8 cellular contexts compared by ENCODE assay signal in the genomic region with DNA sequence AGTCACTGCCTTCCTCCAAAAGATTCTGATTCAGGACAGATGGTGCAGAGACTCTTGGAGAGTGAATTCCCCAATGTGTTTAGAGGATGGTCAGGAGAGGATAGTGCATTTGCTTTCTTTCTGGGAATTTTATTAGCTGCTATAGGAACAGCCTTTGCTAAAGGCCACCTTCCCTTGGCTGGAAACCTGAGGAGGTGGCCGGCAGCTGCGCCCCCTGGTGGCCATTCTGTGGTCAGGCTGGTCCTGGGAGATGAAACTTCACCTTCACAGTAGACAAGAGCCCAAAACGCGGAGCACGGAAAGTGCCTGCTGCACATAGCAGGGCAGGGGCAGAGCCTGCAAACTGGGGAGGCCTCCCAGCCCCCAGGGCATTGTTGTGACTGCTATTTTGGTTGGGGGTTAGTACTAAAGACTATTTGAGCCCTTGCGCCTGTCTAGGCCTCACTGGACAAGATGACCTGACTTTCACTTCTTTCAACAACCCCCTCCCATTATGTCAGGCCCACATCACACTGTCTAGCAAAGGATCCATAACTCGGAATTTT. TPM values are rescaled to one million over a fixed set of nuclear protein-coding genes. Genes with fewer than 3 reads are reported as not detected.
DNase-seq lines count a peak whose midpoint lies in the region; ATAC-seq and TF ChIP-seq lines count a peak whose summit lies in the region.

No MANE protein-coding gene starts in this region.

- TF ChIP-seq CTCF in gastroesophageal sphincter (IDR thresholded peaks at IDR 0.05) (peak; percentile 81 to 94 (median 87)), osteocyte (IDR thresholded peaks at IDR 0.05) (peak; percentile 95), tibial nerve (IDR thresholded peaks at IDR 0.05) (peak; percentile 84 to 96 (median 85))

- H3K4me1 Mint-ChIP-seq in osteocyte (ENCODE audit: unreplicated experiment), result peaks cover 34% of the 10 kb centered on the region

- H3K4me3 Mint-ChIP-seq in osteocyte (ENCODE audit: unreplicated experiment), result no peak overlapping the region

- H3K36me3 Mint-ChIP-seq in osteocyte (ENCODE audit: unreplicated experiment), result peaks cover 21% of the 10 kb centered on the region

- peak; percentile 50 for DNase-seq in EL
- DNase-seq in RPMI8226, result peak; percentile 73
- DNase-seq in activated effector memory CD4-positive, alpha-beta T cell treated with Interleukin-2 at 50 U/mL for 16 hours, result peak; percentile 47
- DNase-seq in osteocyte (ENCODE audit: extremely low spot score, unreplicated experiment), result no peak
- peak; percentile 33 to 42 for DNase-seq in tibial nerve (ENCODE audit: low spot score in 2 of 2)

- H3K27ac Mint-ChIP-seq in osteocyte (ENCODE audit: unreplicated experiment), result no peak overlapping the region

- H3K9me3 ChIP-seq in gastroesophageal sphincter (no peaks in the 10 kb centered on the region), tibial nerve (no peaks in the 10 kb centered on the region)

- H3K27ac ChIP-seq in gastroesophageal sphincter, result peak overlapping the region in 1 of 4 donors; percentile 1
- peak overlapping the region in 1 of 4 donors; percentile 20 for H3K27ac ChIP-seq in tibial nerve

- H3K4me3 ChIP-seq in gastroesophageal sphincter (no peak overlapping the region), tibial nerve (no peak overlapping the region)

- H3K9me3 Mint-ChIP-seq in osteocyte (ENCODE audit: unreplicated experiment), result no peaks in the 10 kb centered on the region

- no peaks in the 10 kb centered on the region for H3K27me3 ChIP-seq in gastroesophageal sphincter
- H3K27me3 ChIP-seq in tibial nerve, result no peaks in the 10 kb centered on the region

- TF ChIP-seq EP300 in gastroesophageal sphincter (IDR thresholded peaks at IDR 0.05) (no peak), tibial nerve (IDR thresholded peaks at IDR 0.05) (no peak)

- H3K36me3 ChIP-seq in gastroesophageal sphincter (peaks cover 0 to 49% of the 10 kb centered on the region in 2 donors), tibial nerve (peaks cover 0 to 49% (median 0%) of the 10 kb centered on the region in 3 donors)

- ATAC-seq in HG03108 (IDR thresholded peaks at IDR 0.05; ENCODE audit: unreplicated experiment) (peak; percentile 54), gastroesophageal sphincter (peak; percentile 58), HG03460 (IDR thresholded peaks at IDR 0.05; ENCODE audit: unreplicated experiment) (no peak)

- WGBS in gastroesophageal sphincter (ENCODE audit: low coverage in 1 of 2), 2 donors, result 50 to 88% methylated on average over 1 to 2 of the region's 7 CpGs
- 25 to 44% methylated on average over 7 of the region's 7 CpGs for WGBS in tibial nerve, 2 donors

- H3K27me3 Mint-ChIP-seq in osteocyte (ENCODE audit: unreplicated experiment), result no peaks in the 10 kb centered on the region

- H3K4me1 ChIP-seq in gastroesophageal sphincter (peaks cover 3 to 56% (median 12%) of the 10 kb centered on the region in 3 donors), tibial nerve (peaks cover 0 to 19% (median 2%) of the 10 kb centered on the region in 4 donors)

- TF ChIP-seq POLR2A in gastroesophageal sphincter (IDR thresholded peaks at IDR 0.05) (no peak), tibial nerve (IDR thresholded peaks at IDR 0.05) (no peak)

RNA-seq across cellular contexts. Expression of a gene that starts 34.3 kb away (rescaled TPM):
- total RNA-seq in gastroesophageal sphincter (10 to 100 TPM; 56.0 to 84.4 (median 72.1) TPM), osteocyte (56.2 and 58.4 TPM in 2 replicates), tibial nerve (10 to 100 TPM; 74.1 to 95.3 (median 86.1) TPM)

RNA-seq across cellular contexts. Expression of a gene that starts 43.2 kb away (rescaled TPM):
- 10 to 100 TPM in 2 of 4 donors, 1 to 10 TPM in 2; 8.4 to 32.2 (median 12.8) TPM for total RNA-seq in gastroesophageal sphincter
- 16.5 and 17.2 TPM in 2 replicates for total RNA-seq in osteocyte
- 10 to 100 TPM; 10.2 to 28.2 (median 15.7) TPM for total RNA-seq in tibial nerve

RNA-seq across cellular contexts. Expression of a gene that starts 45.0 kb away (rescaled TPM):
- total RNA-seq in gastroesophageal sphincter, result 1 to 10 TPM; 3.8 to 9.5 (median 5.9) TPM
- total RNA-seq in osteocyte, result 8.9 and 9.2 TPM in 2 replicates
- total RNA-seq in tibial nerve, result 10 to 100 TPM in 2 of 4 donors, 1 to 10 TPM in 2; 2.4 to 17.3 (median 10.4) TPM

RNA-seq across cellular contexts. Expression of a gene that starts 53.0 kb away (rescaled TPM):
- total RNA-seq in gastroesophageal sphincter (100 to 1,000 TPM in 1 of 4 donors, 10 to 100 TPM in 3; 17.9 to 134 (median 56.3) TPM), osteocyte (65.4 and 73.7 TPM in 2 replicates), tibial nerve (100 to 1,000 TPM; 122 to 175 (median 146) TPM)
